In the genomic region with DNA sequence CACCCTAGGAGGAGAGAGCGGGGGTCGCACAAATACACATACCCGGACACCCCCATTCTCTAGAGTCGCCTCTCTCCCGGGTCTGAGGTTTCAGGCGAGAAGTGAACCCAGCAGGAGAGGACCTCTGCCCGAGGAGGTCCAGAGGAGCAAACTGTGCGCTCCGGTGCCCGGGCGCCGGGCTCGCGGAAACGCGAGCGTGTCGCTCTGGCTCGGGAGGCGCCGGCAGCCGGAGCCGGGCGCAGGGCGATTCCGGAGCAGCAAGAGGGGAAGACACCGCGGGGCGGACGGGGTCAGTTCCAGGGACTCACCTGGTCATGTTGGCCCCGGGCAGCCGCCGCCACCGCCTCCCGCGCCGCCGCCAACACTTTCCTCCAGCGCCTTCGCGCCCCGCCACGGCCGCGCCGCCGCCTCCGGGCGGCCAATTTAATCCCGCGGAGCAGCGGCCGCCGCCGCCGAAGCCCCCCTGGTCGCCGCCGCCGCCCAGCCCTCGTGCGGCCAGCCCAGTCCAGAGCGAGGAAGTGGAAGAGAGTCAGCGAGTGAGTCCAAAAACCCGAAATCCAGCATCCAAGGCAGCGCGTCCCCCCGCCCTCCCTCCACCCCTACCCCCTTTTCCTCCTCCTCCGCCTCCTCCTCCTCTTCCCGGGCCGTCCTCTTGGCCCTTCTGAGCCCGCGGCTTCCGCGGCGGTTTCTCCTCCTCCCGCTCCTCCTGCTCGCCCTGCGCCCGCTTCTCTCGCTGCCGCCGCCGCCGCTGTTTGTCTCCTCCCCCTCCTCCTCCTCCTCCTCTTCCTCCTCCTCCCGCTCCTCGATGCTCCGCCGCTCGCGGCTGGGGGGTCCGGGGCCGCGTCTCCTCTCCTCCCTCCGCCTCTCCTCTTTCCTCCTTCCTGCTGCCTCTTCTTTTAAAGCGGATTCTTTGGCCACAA, we compare ENCODE assay signal across 1 cellular context.
A peak's percentile ranks its signal among the peaks of the same experiment; 100 is the strongest.
TF ChIP-seq lines count a peak whose summit lies in the region.

No MANE protein-coding gene starts in this region.

TF ChIP-seq in WTC11, 78 proteins besides CTCF, POLR2A, EP300 and RAD21 (continued from another document):
- TF ChIP-seq, protein P1, sequence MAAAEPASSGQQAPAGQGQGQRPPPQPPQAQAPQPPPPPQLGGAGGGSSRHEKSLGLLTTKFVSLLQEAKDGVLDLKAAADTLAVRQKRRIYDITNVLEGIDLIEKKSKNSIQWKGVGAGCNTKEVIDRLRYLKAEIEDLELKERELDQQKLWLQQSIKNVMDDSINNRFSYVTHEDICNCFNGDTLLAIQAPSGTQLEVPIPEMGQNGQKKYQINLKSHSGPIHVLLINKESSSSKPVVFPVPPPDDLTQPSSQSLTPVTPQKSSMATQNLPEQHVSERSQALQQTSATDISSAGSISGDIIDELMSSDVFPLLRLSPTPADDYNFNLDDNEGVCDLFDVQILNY (CRISPR knock-in tag; IDR thresholded peaks at IDR 0.05): peak; percentile 10; the same call in 1 of the 2 replicates
- TF ChIP-seq ELF4 (CRISPR knock-in tag; IDR thresholded peaks at IDR 0.05; ENCODE audit: low read depth): peak; percentile 61; the same call in 1 of the 2 replicates
- TF ChIP-seq, protein P2, sequence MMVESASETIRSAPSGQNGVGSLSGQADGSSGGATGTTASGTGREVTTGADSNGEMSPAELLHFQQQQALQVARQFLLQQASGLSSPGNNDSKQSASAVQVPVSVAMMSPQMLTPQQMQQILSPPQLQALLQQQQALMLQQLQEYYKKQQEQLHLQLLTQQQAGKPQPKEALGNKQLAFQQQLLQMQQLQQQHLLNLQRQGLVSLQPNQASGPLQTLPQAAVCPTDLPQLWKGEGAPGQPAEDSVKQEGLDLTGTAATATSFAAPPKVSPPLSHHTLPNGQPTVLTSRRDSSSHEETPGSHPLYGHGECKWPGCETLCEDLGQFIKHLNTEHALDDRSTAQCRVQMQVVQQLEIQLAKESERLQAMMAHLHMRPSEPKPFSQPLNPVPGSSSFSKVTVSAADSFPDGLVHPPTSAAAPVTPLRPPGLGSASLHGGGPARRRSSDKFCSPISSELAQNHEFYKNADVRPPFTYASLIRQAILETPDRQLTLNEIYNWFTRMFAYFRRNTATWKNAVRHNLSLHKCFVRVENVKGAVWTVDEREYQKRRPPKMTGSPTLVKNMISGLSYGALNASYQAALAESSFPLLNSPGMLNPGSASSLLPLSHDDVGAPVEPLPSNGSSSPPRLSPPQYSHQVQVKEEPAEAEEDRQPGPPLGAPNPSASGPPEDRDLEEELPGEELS (CRISPR knock-in tag; IDR thresholded peaks at IDR 0.05): 0 out of 2 replicates have a peak, but pooled peaks have one; percentile 16
- peak; percentile 12; the same call in 1 of the 2 replicates for TF ChIP-seq ETV6 (CRISPR knock-in tag; IDR thresholded peaks at IDR 0.05)
- peak; percentile 64 for TF ChIP-seq SP1 (CRISPR knock-in tag; conservative IDR thresholded peaks at IDR 0.05)
